In the genomic region with DNA sequence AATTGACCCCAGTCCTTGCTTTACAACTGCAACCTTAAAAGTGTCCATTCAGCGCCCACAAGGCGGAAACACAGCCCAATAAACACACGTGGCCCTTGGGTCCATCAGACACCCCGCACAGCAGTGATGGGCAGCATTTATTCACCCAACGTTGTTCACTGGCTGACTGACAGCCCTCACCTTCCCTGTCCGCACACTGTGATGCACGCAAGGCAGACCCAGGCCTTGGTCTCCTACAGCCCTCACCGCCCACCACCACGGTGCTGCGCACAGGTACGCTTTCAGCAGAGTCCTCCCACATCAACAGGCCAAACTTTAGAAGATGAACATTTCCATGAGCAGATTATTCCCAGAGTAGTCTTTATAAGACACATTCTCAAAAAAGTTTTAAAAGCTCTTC, we compare ENCODE assay signal across 17 cellular contexts. TPM values are rescaled to one million over a fixed set of nuclear protein-coding genes. Genes with fewer than 3 reads are reported as not detected.
"Had no signal": no experiment of that assay in that cellular context is flagged by ENCODE, and none has a peak within 500 bp of the region (broad histone marks: within the 10 kb centered on the region; RNA-seq: fewer than 3 reads in every experiment).

No MANE protein-coding gene starts in this region.

- H3K4me3 Mint-ChIP-seq: activated B cell treated with CpG ODN at 0.5 μM for 24 hours; activated naive CD8-positive, alpha-beta T cell treated with anti-CD3 and anti-CD28 coated beads, Interleukin-2, amount 10 ng/mL, durations not matched to agents 7 days and 5 days; brain; effector memory CD8-positive, alpha-beta T cell; natural killer cell had no signal

- H3K27me3 Mint-ChIP-seq: activated B cell treated with CpG ODN at 0.5 μM for 24 hours; activated naive CD8-positive, alpha-beta T cell treated with anti-CD3 and anti-CD28 coated beads, Interleukin-2, amount 10 ng/mL, durations not matched to agents 7 days and 5 days; effector memory CD8-positive, alpha-beta T cell had no signal

- H3K9me3 Mint-ChIP-seq: activated B cell treated with CpG ODN at 0.5 μM for 24 hours; activated naive CD8-positive, alpha-beta T cell treated with anti-CD3 and anti-CD28 coated beads, Interleukin-2, amount 10 ng/mL, durations not matched to agents 7 days and 5 days; brain; effector memory CD8-positive, alpha-beta T cell; natural killer cell had no signal

- DNase-seq: activated B cell treated with CpG ODN at 0.5 μM for 24 hours; activated CD4-positive, alpha-beta T cell treated with anti-CD3 and anti-CD28 coated beads for 48 hours; activated gamma-delta T cell; activated naive CD8-positive, alpha-beta T cell treated with anti-CD3 and anti-CD28 coated beads, Interleukin-2, amount 10 ng/mL, durations not matched to agents 7 days and 5 days; caudate nucleus; effector memory CD8-positive, alpha-beta T cell; natural killer cell; retina; stimulated activated CD4-positive, alpha-beta T cell treated with anti-CD3 and anti-CD28 coated beads, Interleukin-1b, Interleukin-23, amount 100 ng/mL, for 48 hours; stimulated activated CD8-positive, alpha-beta memory T cell treated with anti-CD3 and anti-CD28 coated beads, Interleukin-4, amount 100 ng/mL, for 48 hours; stomach; T-helper 9 cell; trophoblast cell had no signal

- H3K27ac ChIP-seq: SK-N-MC, stomach, vagina had no signal

- ATAC-seq: effector memory CD8-positive, alpha-beta T cell; natural killer cell had no signal

- H3K27me3 ChIP-seq: stomach, vagina had no signal

- H3K4me3 ChIP-seq: SK-N-MC, stomach, vagina had no signal

- H3K9me3 ChIP-seq: stomach, vagina had no signal

- H3K27ac Mint-ChIP-seq: activated B cell treated with CpG ODN at 0.5 μM for 24 hours, brain had no signal

RNA-seq across cellular contexts. Expression of gene PHLDA2, which starts 20.7 kb away (rescaled TPM):
- total RNA-seq: temporal lobe had no signal
